7 cellular contexts compared by ENCODE assay signal in genomic region chr1:67713071-67713806, GRCh38. TPM values are rescaled to one million over a fixed set of nuclear protein-coding genes. Genes with fewer than 3 reads are reported as not detected.
DNase-seq lines count a peak whose midpoint lies in the region; TF ChIP-seq lines count a peak whose summit lies in the region.

No MANE protein-coding gene starts in this region.

- H3K9me3 Mint-ChIP-seq in type B pancreatic cell: no peaks in the 10 kb centered on the region
- no peaks in the 10 kb centered on the region for H3K9me3 Mint-ChIP-seq in immature natural killer cell
- H3K9me3 Mint-ChIP-seq in CD14-positive monocyte: no peaks in the 10 kb centered on the region

- H3K27ac Mint-ChIP-seq in type B pancreatic cell (peak overlapping the region; percentile 28), immature natural killer cell (no peak overlapping the region), CD14-positive monocyte (no peak overlapping the region)

- intact Hi-C loops in CD14-positive monocyte (cut with micrococcal nuclease): no loop called here

- H3K27me3 Mint-ChIP-seq in type B pancreatic cell: no peaks in the 10 kb centered on the region
- H3K27me3 Mint-ChIP-seq in immature natural killer cell (ENCODE audit: low read depth in 3 of 3): peaks cover 0 to 3% (median 0%) of the 10 kb centered on the region in 3 donors
- H3K27me3 Mint-ChIP-seq in CD14-positive monocyte (ENCODE audit: low read depth in 3 of 3): no peaks in the 10 kb centered on the region

- H3K4me3 Mint-ChIP-seq in type B pancreatic cell (no peak overlapping the region), immature natural killer cell (no peak overlapping the region), CD14-positive monocyte (no peak overlapping the region)

- peak; percentile 92 for DNase-seq in HT-29 (ENCODE audit: low spot score)
- peak; percentile 84 for DNase-seq in NCI-H774 (lab: John Stamatoyannopoulos, UW)
- peak; percentile 53 to 70 for DNase-seq in erythroblast (lab: John Stamatoyannopoulos, UW)
- DNase-seq in type B pancreatic cell (ENCODE audit: extremely low spot score, unreplicated experiment): no peak
- no peak for DNase-seq in immature natural killer cell
- no peak for DNase-seq in iPS-NIHi7 (ENCODE audit: extremely low spot score)
- no peak for DNase-seq in CD14-positive monocyte (ENCODE audit: low spot score)

- no peak for TF ChIP-seq POLR2A in erythroblast (IDR thresholded peaks at IDR 0.05; ENCODE audit: low read length)

- H3K36me3 Mint-ChIP-seq in type B pancreatic cell (no peaks in the 10 kb centered on the region), immature natural killer cell (no peaks in the 10 kb centered on the region), CD14-positive monocyte (no peaks in the 10 kb centered on the region)

- peaks cover 42% of the 10 kb centered on the region for H3K4me1 Mint-ChIP-seq in type B pancreatic cell (ENCODE audit: unreplicated experiment)
- no peaks in the 10 kb centered on the region for H3K4me1 Mint-ChIP-seq in immature natural killer cell
- H3K4me1 Mint-ChIP-seq in CD14-positive monocyte: peaks cover 6% of the 10 kb centered on the region

- TF ChIP-seq CTCF in type B pancreatic cell (conservative IDR thresholded peaks at IDR 0.05) (no peak), CD14-positive monocyte (IDR thresholded peaks at IDR 0.05) (no peak)

RNA-seq across cellular contexts. Expression of gene GADD45A, which starts 28.2 kb away (rescaled TPM):
- 121 and 129 TPM in 2 replicates for total RNA-seq in HT-29 (2014; rRNA removed; shearing (Covaris generic))
- total RNA-seq in type B pancreatic cell (ENCODE audit: low replicate concordance): 66.0 and 104 TPM in 2 replicates
- polyA plus RNA-seq in immature natural killer cell (10 to 100 TPM; 14.3 to 21.6 (median 18.5) TPM), CD14-positive monocyte (1 to 10 TPM; 7.5 to 9.6 TPM)

Comparison
In these comparisons a context has a peak if more than half of its experiments do, and no peak if none do; other contexts are left out.
1. DNase-seq: peak in HT-29 (single experiment), NCI-H774 (single experiment) and erythroblast (2 of 2); none in type B pancreatic cell (single experiment), immature natural killer cell (0 of 3), iPS-NIHi7 (single experiment) and CD14-positive monocyte (single experiment).